Comparison of ENCODE assay signal across 7 cellular contexts in genomic region chr11:71656513-71656912, GRCh38.
A peak's percentile ranks its signal among the peaks of the same experiment; 100 is the strongest.
DNase-seq lines count a peak whose midpoint lies in the region; FAIRE-seq and TF ChIP-seq lines count a peak whose summit lies in the region.
"Not testable (repeated sequence)": the region's sequence is repeated elsewhere in the genome, so short reads cannot be mapped to it uniquely, and the experiment has no call there.

No MANE protein-coding gene starts in this region.

- CTCF ChIA-PET in Caco-2 (lab: Charles Lee), result not testable (repeated sequence)

- peaks cover 16% of the 10 kb centered on the region for H3K9me3 Mint-ChIP-seq in Caco-2 (ENCODE audit: unreplicated experiment)

- H3K4me1 ChIP-seq in Caco-2; adrenal gland (replicated peaks in 1 of 2); small intestine (ENCODE audit: control insufficient read depth in 2 of 2, insufficient read depth in 1 of 2, low read depth in 1 of 2, low read length in 1 of 2): not testable (repeated sequence)

- WGBS in adrenal gland, 4 donors, result 20 to 43% (median 42%) methylated on average over 2 to 4 of the region's 5 CpGs
- WGBS in small intestine, 3 donors, result 48 to 61% (median 52%) methylated on average over 2 to 4 of the region's 5 CpGs

- POLR2A ChIA-PET in Caco-2 (lab: Charles Lee), result not testable (repeated sequence)

- not testable (repeated sequence) for H3K27me3 ChIP-seq in Caco-2 (replicated peaks; ENCODE audit: control insufficient read depth, insufficient read depth, low read length); adrenal gland; small intestine (ENCODE audit: control insufficient read depth in 2 of 2, insufficient read depth in 2 of 2, low read length in 2 of 2)

- not testable (repeated sequence) for H3K9me3 ChIP-seq in Caco-2; adrenal gland (replicated peaks in 1 of 3); small intestine (ENCODE audit: control insufficient read depth, low read depth)

- intact Hi-C loops in Caco-2 (cut with micrococcal nuclease; ENCODE audit: unreplicated experiment); adrenal gland (cut with DNase I): not testable (repeated sequence)

- H3K4me1 Mint-ChIP-seq in Caco-2 (ENCODE audit: low read depth, unreplicated experiment), result peaks cover 12% of the 10 kb centered on the region

- not testable (repeated sequence) for FAIRE-seq in small intestine (lab: Jason Lieb, UNC)

- not testable (repeated sequence) for H3K36me3 ChIP-seq in Caco-2 (ENCODE audit: control insufficient read depth, insufficient read depth, low read length); adrenal gland (replicated peaks in 1 of 2); small intestine (ENCODE audit: control insufficient read depth in 2 of 2, insufficient read depth in 2 of 2, low read length in 2 of 2)

- BruUV-seq in Caco-2 (replicated peaks; lab: Mats Ljungman, UMichigan), result not testable (repeated sequence)

- H3K27me3 Mint-ChIP-seq in Caco-2 (ENCODE audit: insufficient read depth, unreplicated experiment), result not testable (repeated sequence)

- not testable (repeated sequence) for TF ChIP-seq POLR2A in adrenal gland (IDR thresholded peaks at IDR 0.05)

- peak overlapping the region; percentile 37 for H3K27ac Mint-ChIP-seq in Caco-2 (ENCODE audit: unreplicated experiment)

- not testable (repeated sequence) for H3K27ac ChIP-seq in adrenal gland; small intestine (ENCODE audit: low read depth in 1 of 2, low read length in 1 of 2)

- not testable (repeated sequence) for TF ChIP-seq CTCF in Caco-2 (IDR thresholded peaks at IDR 0.05; ENCODE audit: insufficient read depth in 1 of 2, low read depth in 1 of 2, low read length in 1 of 2, severe bottlenecking in 1 of 2, unreplicated experiment in 1 of 2); adrenal gland (IDR thresholded peaks at IDR 0.05); fibroblast of villous mesenchyme (IDR thresholded peaks at IDR 0.05; ENCODE audit: insufficient read depth, low read depth, low read length)

- H3K4me3 ChIP-seq in Caco-2 (ENCODE audit: low read depth, low read length); adrenal gland; fibroblast of villous mesenchyme (ENCODE audit: low read depth, low read length); small intestine (ENCODE audit: low read depth in 1 of 2, low read length in 2 of 2): not testable (repeated sequence)

- peak in 1 of 2 experiments; percentile 44 for DNase-seq in Caco-2
- DNase-seq in EH (ENCODE audit: low read depth), result peak; percentile 3
- DNase-seq in HT1080 (ENCODE audit: low read depth), result peak; percentile 5
- DNase-seq in adrenal gland, result peak; percentile 26 to 62 (median 54)
- peak; percentile 1 for DNase-seq in fibroblast of villous mesenchyme (ENCODE audit: low read depth)
- DNase-seq in kidney tubule cell (ENCODE audit: low spot score), result peak; percentile 38
- DNase-seq in small intestine, result peak; percentile 41

- not testable (repeated sequence) for H3K4me3 Mint-ChIP-seq in Caco-2 (ENCODE audit: unreplicated experiment)

- H3K36me3 Mint-ChIP-seq in Caco-2 (ENCODE audit: insufficient read depth, unreplicated experiment), result not testable (repeated sequence)
